30 cellular contexts compared by ENCODE assay signal in the genomic region with DNA sequence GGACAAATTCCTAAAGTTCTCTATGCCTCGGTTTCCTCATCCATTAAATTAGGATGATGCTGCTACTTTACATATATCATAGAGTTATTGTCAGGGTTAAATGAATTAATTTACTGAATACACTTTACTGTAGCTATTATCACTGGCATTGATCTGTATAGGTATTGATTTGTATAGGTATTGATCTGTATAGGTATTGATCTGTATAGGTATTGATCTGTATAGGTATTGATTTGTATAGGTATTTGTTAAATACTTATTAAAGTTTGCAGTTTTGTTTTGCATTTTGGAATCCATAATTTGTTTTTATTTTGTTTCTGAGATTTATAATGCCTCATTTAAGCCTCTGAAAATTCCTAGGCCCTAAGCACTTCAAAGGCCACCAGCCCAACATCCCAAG.
"Had no signal": no experiment of that assay in that cellular context is flagged by ENCODE, and none has a peak within 500 bp of the region (broad histone marks: within the 10 kb centered on the region; RNA-seq: fewer than 3 reads in every experiment).

No MANE protein-coding gene starts in this region.

- H3K27ac Mint-ChIP-seq: activated T-helper 1 cell treated with anti-CD3 and anti-CD28 coated beads, Interleukin-12 subunit alpha, Interleukin-12 subunit beta, Interleukin-2, Interleukin-4 antibody, amounts not matched to agents 30 ng/mL and 10 ng/mL and 1 ng/mL, durations not matched to agents 14 hours and 24 hours and 36 hours; progenitor cell of endocrine pancreas; stimulated activated naive CD8-positive, alpha-beta T cell treated with anti-CD3 and anti-CD28 coated beads, Interleukin-15, Interleukin-2, amounts not matched to agents 100 ng/mL and 50 ng/mL, for 24 hours; T-helper 1 cell treated with Interleukin-12 subunit alpha and Interleukin-12 subunit beta and Interleukin-4 antibody, amounts not matched to agents 30 μg/mL and 1 μg/mL, for 36 hours; WTC11 had no signal

- ATAC-seq: effector memory CD8-positive, alpha-beta T cell; gastrocnemius medialis; left cardiac atrium; left ventricle myocardium superior; sciatic nerve; WTC11 had no signal

- H3K4me3 Mint-ChIP-seq: activated T-helper 1 cell treated with anti-CD3 and anti-CD28 coated beads, Interleukin-12 subunit alpha, Interleukin-12 subunit beta, Interleukin-2, Interleukin-4 antibody, amounts not matched to agents 30 ng/mL and 10 ng/mL and 1 ng/mL, durations not matched to agents 14 hours and 24 hours and 36 hours; stimulated activated naive CD8-positive, alpha-beta T cell treated with anti-CD3 and anti-CD28 coated beads, Interleukin-15, Interleukin-2, amounts not matched to agents 100 ng/mL and 50 ng/mL, for 24 hours; T-helper 1 cell treated with Interleukin-12 subunit alpha and Interleukin-12 subunit beta and Interleukin-4 antibody, amounts not matched to agents 30 μg/mL and 1 μg/mL, for 36 hours had no signal

- DNase-seq: activated gamma-delta T cell; activated naive CD4-positive, alpha-beta T cell treated with anti-CD3 and anti-CD28 coated beads, Interleukin-2, amount 50 U/mL, for 16 hours; activated T-cell treated with anti-CD3 and anti-CD28 coated beads for 4 hours; amniotic stem cell; brain microvascular endothelial cell; cortex of kidney; effector memory CD8-positive, alpha-beta T cell; erythroblast; gastrocnemius medialis; glutamatergic neuron; left cardiac atrium; left ventricle myocardium superior; nephron progenitor cell; ovary; stimulated activated CD4-positive, alpha-beta T cell treated with anti-CD3 and anti-CD28 coated beads, Interleukin-12 subunit alpha, Interleukin-12 subunit beta, amount 100 ng/mL, for 4 hours; stimulated activated CD4-positive, alpha-beta T cell treated with anti-CD3 and anti-CD28 coated beads, Interleukin-4, amount 100 ng/mL, for 1 hour; T1000; trophoblast cell; uterus had no signal

- H3K27me3 Mint-ChIP-seq: effector memory CD8-positive, alpha-beta T cell; progenitor cell of endocrine pancreas; stimulated activated naive CD8-positive, alpha-beta T cell treated with anti-CD3 and anti-CD28 coated beads, Interleukin-15, Interleukin-2, amounts not matched to agents 100 ng/mL and 50 ng/mL, for 24 hours had no signal

- H3K27ac ChIP-seq: brain microvascular endothelial cell, neutrophil, ovary, uterus had no signal

- H3K9me3 ChIP-seq: gastrocnemius medialis, neutrophil, ovary, thoracic aorta, uterus had no signal

- H3K9me3 Mint-ChIP-seq: activated T-helper 1 cell treated with anti-CD3 and anti-CD28 coated beads, Interleukin-12 subunit alpha, Interleukin-12 subunit beta, Interleukin-2, Interleukin-4 antibody, amounts not matched to agents 30 ng/mL and 10 ng/mL and 1 ng/mL, durations not matched to agents 14 hours and 24 hours and 36 hours; effector memory CD8-positive, alpha-beta T cell; nephron progenitor cell; stimulated activated naive CD8-positive, alpha-beta T cell treated with anti-CD3 and anti-CD28 coated beads, Interleukin-15, Interleukin-2, amounts not matched to agents 100 ng/mL and 50 ng/mL, for 24 hours; WTC11 had no signal

- H3K4me3 ChIP-seq: gastrocnemius medialis, ovary, skin epidermis, thoracic aorta, uterus had no signal

- H3K27me3 ChIP-seq: brain microvascular endothelial cell, gastrocnemius medialis, neutrophil, ovary, uterus had no signal

- FAIRE-seq: astrocyte, keratinocyte had no signal

- H3K36me3 ChIP-seq: brain microvascular endothelial cell, gastrocnemius medialis, neutrophil, ovary, thoracic aorta, uterus had no signal
